26 cellular contexts compared by ENCODE assay signal in the genomic region with DNA sequence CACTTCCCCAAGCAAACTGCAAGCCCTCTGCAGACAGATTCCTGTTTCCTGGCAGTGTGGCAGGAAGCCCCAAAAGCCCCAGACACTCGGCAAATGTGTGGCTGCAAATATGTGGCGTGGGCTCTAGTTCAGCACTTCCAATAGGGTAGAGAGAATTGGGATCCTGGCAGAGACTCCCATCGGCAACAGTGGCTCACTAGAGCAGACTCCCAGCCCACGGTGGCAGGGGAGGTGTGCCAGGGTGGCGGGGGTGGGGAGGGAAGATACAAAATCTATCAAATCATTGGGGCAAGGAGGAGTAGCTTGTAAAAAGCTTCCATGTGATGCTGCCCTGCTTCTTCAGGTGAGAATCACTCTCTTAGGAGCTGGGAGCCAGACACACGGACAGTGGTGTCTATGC.
"Had no signal": no experiment of that assay in that cellular context is flagged by ENCODE, and none has a peak within 500 bp of the region (broad histone marks: within the 10 kb centered on the region; RNA-seq: fewer than 3 reads in every experiment).

No MANE protein-coding gene starts in this region.

- H3K27me3 Mint-ChIP-seq: stimulated activated naive CD8-positive, alpha-beta T cell treated with anti-CD3 and anti-CD28 coated beads, Interleukin-15, Interleukin-2, amounts not matched to agents 100 ng/mL and 50 ng/mL, for 24 hours had no signal

- DNase-seq: occipital lobe; ovary; posterior cingulate gyrus; psoas muscle; right lobe of liver; sigmoid colon; small intestine; stimulated activated CD4-positive, alpha-beta T cell treated with anti-CD3 and anti-CD28 coated beads, Interleukin-15, amount 100 ng/mL, for 24 hours; stimulated activated CD4-positive, alpha-beta T cell treated with anti-CD3 and anti-CD28 coated beads, Interleukin-2, amount 100 ng/mL, for 24 hours; stimulated activated CD4-positive, alpha-beta T cell treated with anti-CD3 and anti-CD28 coated beads, Interleukin-2, amount 100 ng/mL, for 48 hours; stimulated activated CD4-positive, alpha-beta T cell treated with anti-CD3 and anti-CD28 coated beads, Interleukin-4, amount 100 ng/mL, for 24 hours; stimulated activated naive B cell treated with anti-CD40 and anti-IgM and Interleukin-4, amounts not matched to agents 10 μg/mL and 1 μg/mL and 100 μg/mL, for 72 hours; stimulated activated naive CD4-positive, alpha-beta T cell treated with Interleukin-2 at 50 U/mL for 16 hours; stomach; thyroid gland; upper lobe of left lung had no signal

- H3K4me3 Mint-ChIP-seq: nephron; neural progenitor cell; stimulated activated effector memory CD8-positive, alpha-beta T cell treated with anti-CD3 and anti-CD28 coated beads, Interleukin-12 subunit alpha, Interleukin-12 subunit beta, amount 100 ng/mL, for 72 hours; stimulated activated naive B cell treated with anti-CD40 and anti-IgM and Interleukin-4, amounts not matched to agents 10 μg/mL and 1 μg/mL and 100 μg/mL, for 72 hours; stimulated activated naive CD8-positive, alpha-beta T cell treated with anti-CD3 and anti-CD28 coated beads, Interleukin-15, Interleukin-2, amounts not matched to agents 100 ng/mL and 50 ng/mL, for 24 hours had no signal

- H3K9me3 Mint-ChIP-seq: nephron; neural progenitor cell; stimulated activated effector memory CD8-positive, alpha-beta T cell treated with anti-CD3 and anti-CD28 coated beads, Interleukin-12 subunit alpha, Interleukin-12 subunit beta, amount 100 ng/mL, for 72 hours; stimulated activated naive B cell treated with anti-CD40 and anti-IgM and Interleukin-4, amounts not matched to agents 10 μg/mL and 1 μg/mL and 100 μg/mL, for 72 hours; stimulated activated naive CD8-positive, alpha-beta T cell treated with anti-CD3 and anti-CD28 coated beads, Interleukin-15, Interleukin-2, amounts not matched to agents 100 ng/mL and 50 ng/mL, for 24 hours had no signal

- H3K4me1 Mint-ChIP-seq: stimulated activated effector memory CD8-positive, alpha-beta T cell treated with anti-CD3 and anti-CD28 coated beads, Interleukin-12 subunit alpha, Interleukin-12 subunit beta, amount 100 ng/mL, for 72 hours; stimulated activated naive B cell treated with anti-CD40 and anti-IgM and Interleukin-4, amounts not matched to agents 10 μg/mL and 1 μg/mL and 100 μg/mL, for 72 hours had no signal

- ATAC-seq: psoas muscle; right cardiac atrium; right lobe of liver; stimulated activated effector memory CD8-positive, alpha-beta T cell treated with anti-CD3 and anti-CD28 coated beads, Interleukin-12 subunit alpha, Interleukin-12 subunit beta, amount 100 ng/mL, for 72 hours; stimulated activated naive B cell treated with anti-CD40 and anti-IgM and Interleukin-4, amounts not matched to agents 10 μg/mL and 1 μg/mL and 100 μg/mL, for 72 hours had no signal

- H3K36me3 Mint-ChIP-seq: neural progenitor cell; stimulated activated effector memory CD8-positive, alpha-beta T cell treated with anti-CD3 and anti-CD28 coated beads, Interleukin-12 subunit alpha, Interleukin-12 subunit beta, amount 100 ng/mL, for 72 hours; stimulated activated naive B cell treated with anti-CD40 and anti-IgM and Interleukin-4, amounts not matched to agents 10 μg/mL and 1 μg/mL and 100 μg/mL, for 72 hours had no signal

- H3K27ac Mint-ChIP-seq: progenitor cell of endocrine pancreas; stimulated activated effector memory CD8-positive, alpha-beta T cell treated with anti-CD3 and anti-CD28 coated beads, Interleukin-12 subunit alpha, Interleukin-12 subunit beta, amount 100 ng/mL, for 72 hours; stimulated activated naive B cell treated with anti-CD40 and anti-IgM and Interleukin-4, amounts not matched to agents 10 μg/mL and 1 μg/mL and 100 μg/mL, for 72 hours; stimulated activated naive CD8-positive, alpha-beta T cell treated with anti-CD3 and anti-CD28 coated beads, Interleukin-15, Interleukin-2, amounts not matched to agents 100 ng/mL and 50 ng/mL, for 24 hours had no signal

- H3K27ac ChIP-seq: neural progenitor cell, ovary, parathyroid adenoma, psoas muscle, right lobe of liver, stomach, thoracic aorta, thyroid gland, tibial nerve, upper lobe of left lung, vagina had no signal
